15 cellular contexts compared by ENCODE assay signal in the genomic region with DNA sequence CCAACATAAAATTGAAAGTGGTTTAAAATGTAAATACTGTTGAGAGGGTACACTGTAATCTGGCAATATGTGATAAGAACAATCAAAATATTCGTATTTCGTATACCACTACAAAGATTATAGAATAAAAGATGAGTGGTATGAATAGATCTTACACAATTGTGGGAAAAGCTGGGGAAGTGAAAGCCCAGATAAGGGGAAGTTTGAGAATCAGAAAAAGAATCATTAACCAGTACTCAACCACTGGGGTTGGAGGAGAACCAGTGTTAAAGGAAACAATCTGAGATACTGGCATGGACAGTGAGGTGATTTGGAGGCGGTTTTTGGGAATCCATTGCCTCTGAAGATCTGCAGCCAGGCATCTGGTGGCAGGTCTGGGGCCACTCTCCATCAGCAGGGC. TPM values are rescaled to one million over a fixed set of nuclear protein-coding genes. Genes with fewer than 3 reads are reported as not detected.
DNase-seq lines count a peak whose midpoint lies in the region; ATAC-seq lines count a peak whose summit lies in the region.
"Had no signal": no experiment of that assay in that cellular context is flagged by ENCODE, and none has a peak within 500 bp of the region (broad histone marks: within the 10 kb centered on the region; RNA-seq: fewer than 3 reads in every experiment).

No MANE protein-coding gene starts in this region.

- no peak overlapping the region for H3K4me3 Mint-ChIP-seq in T-cell
- no peak overlapping the region for H3K4me3 Mint-ChIP-seq in activated CD4-positive, alpha-beta memory T cell treated with anti-CD3 and anti-CD28 coated beads for 36 hours
- H3K4me3 Mint-ChIP-seq: CD4-positive, CD25-positive, alpha-beta regulatory T cell; GM23338 had no signal

- DNase-seq in pons (ENCODE audit: low spot score) (peak; percentile 14), mesenteric fat pad (ENCODE audit: low spot score) (no peak), T-cell (no peak), GM19238 (ENCODE audit: insufficient read length, low spot score) (no peak)
- DNase-seq in activated CD4-positive, alpha-beta memory T cell treated with anti-CD3 and anti-CD28 coated beads for 36 hours, result no peak
- DNase-seq: CD4-positive, CD25-positive, alpha-beta regulatory T cell; hippocampal formation; NCI-H1436; NCI-H748 treated with DMSO at 0.1 percent for 48 hours; stimulated activated naive CD8-positive, alpha-beta T cell treated with anti-CD3 and anti-CD28 coated beads, Interleukin-15, Interleukin-2, amounts not matched to agents 100 U/mL and 50 U/mL, for 24 hours had no signal

- no peaks in the 10 kb centered on the region for H3K36me3 Mint-ChIP-seq in T-cell
- H3K36me3 Mint-ChIP-seq in activated CD4-positive, alpha-beta memory T cell treated with anti-CD3 and anti-CD28 coated beads for 36 hours, result no peaks in the 10 kb centered on the region
- H3K36me3 Mint-ChIP-seq: CD4-positive, CD25-positive, alpha-beta regulatory T cell had no signal

- H3K27me3 Mint-ChIP-seq in T-cell, result peaks cover 0 to 12% of the 10 kb centered on the region in 2 donors
- H3K27me3 Mint-ChIP-seq in activated CD4-positive, alpha-beta memory T cell treated with anti-CD3 and anti-CD28 coated beads for 36 hours, result peaks cover 6% of the 10 kb centered on the region

- no peaks in the 10 kb centered on the region for H3K9me3 Mint-ChIP-seq in T-cell
- no peaks in the 10 kb centered on the region for H3K9me3 Mint-ChIP-seq in activated CD4-positive, alpha-beta memory T cell treated with anti-CD3 and anti-CD28 coated beads for 36 hours
- H3K9me3 Mint-ChIP-seq: activated T-helper 2 cell treated with anti-CD3 and anti-CD28 coated beads, Interferon-gamma antibody, Interleukin-2, Interleukin-4, amounts not matched to agents 10 μg/mL and 5 μg/mL and 100 μg/mL, durations not matched to agents 14 hours and 24 hours and 36 hours; GM23338 had no signal

- no peak overlapping the region for H3K27ac Mint-ChIP-seq in T-cell
- no peak overlapping the region for H3K27ac Mint-ChIP-seq in activated CD4-positive, alpha-beta memory T cell treated with anti-CD3 and anti-CD28 coated beads for 36 hours
- H3K27ac Mint-ChIP-seq: activated T-helper 2 cell treated with anti-CD3 and anti-CD28 coated beads, Interferon-gamma antibody, Interleukin-2, Interleukin-4, amounts not matched to agents 10 μg/mL and 5 μg/mL and 100 μg/mL, durations not matched to agents 14 hours and 24 hours and 36 hours; CD4-positive, CD25-positive, alpha-beta regulatory T cell; GM23338 had no signal

- POLR2A ChIA-PET in T-cell (lab: Charles Lee), result no interaction called here
- POLR2A ChIA-PET in activated CD4-positive, alpha-beta memory T cell treated with anti-CD3 and anti-CD28 coated beads for 36 hours (lab: Charles Lee), result no interaction called here

- ATAC-seq in GM19043 (IDR thresholded peaks at IDR 0.05; ENCODE audit: low read depth, unreplicated experiment), result peak; percentile 73
- ATAC-seq in HG02759 (IDR thresholded peaks at IDR 0.05; ENCODE audit: unreplicated experiment), result peak; percentile 81
- ATAC-seq in HG03558 (IDR thresholded peaks at IDR 0.05; ENCODE audit: extremely low read depth, unreplicated experiment), result peak; percentile 53
- no peak for ATAC-seq in T-cell (replicated peaks in 1 of 4)
- ATAC-seq: GM23338; stimulated activated naive CD8-positive, alpha-beta T cell treated with anti-CD3 and anti-CD28 coated beads, Interleukin-15, Interleukin-2, amounts not matched to agents 100 U/mL and 50 U/mL, for 24 hours had no signal

- no peaks in the 10 kb centered on the region for H3K4me1 Mint-ChIP-seq in T-cell
- no peaks in the 10 kb centered on the region for H3K4me1 Mint-ChIP-seq in activated CD4-positive, alpha-beta memory T cell treated with anti-CD3 and anti-CD28 coated beads for 36 hours (ENCODE audit: low read depth)

- intact Hi-C loops in activated CD4-positive, alpha-beta memory T cell treated with anti-CD3 and anti-CD28 coated beads for 36 hours (cut with micrococcal nuclease), result no loop called here

- CTCF ChIA-PET in T-cell (lab: Charles Lee), result no interaction called here
- CTCF ChIA-PET in activated CD4-positive, alpha-beta memory T cell treated with anti-CD3 and anti-CD28 coated beads for 36 hours (lab: Charles Lee), result no interaction called here

RNA-seq across cellular contexts. Expression of a gene that starts 59.7 kb away (rescaled TPM):
- 47.2 TPM for total RNA-seq in mesenteric fat pad
- total RNA-seq in T-cell, result 1 to 10 TPM in 4 of 5 donors, under 1 TPM in 1; 0.86 to 6.6 (median 1.6) TPM
- not detected for total RNA-seq in activated CD4-positive, alpha-beta memory T cell treated with anti-CD3 and anti-CD28 coated beads for 36 hours

Comparison
In these comparisons a context has a peak if more than half of its experiments do, and no peak if none do; other contexts are left out.
1. ATAC-seq: peak in GM19043 (single experiment), HG02759 (single experiment) and HG03558 (single experiment); none in T-cell (0 of 4).